In genomic region chr6:129748212-129748900, GRCh38 we compare ENCODE assay signal across 8 cellular contexts. TPM values are rescaled to one million over a fixed set of nuclear protein-coding genes. Genes with fewer than 3 reads are reported as not detected.
DNase-seq lines count a peak whose midpoint lies in the region; ATAC-seq and TF ChIP-seq lines count a peak whose summit lies in the region.

No MANE protein-coding gene starts in this region.

- peak; percentile 88 for ATAC-seq in GM19351 (IDR thresholded peaks at IDR 0.05; ENCODE audit: unreplicated experiment)
- peak; percentile 91 for ATAC-seq in HG03378 (IDR thresholded peaks at IDR 0.05; ENCODE audit: unreplicated experiment)
- peak; percentile 84 for ATAC-seq in T-helper 17 cell

- no peaks in the 10 kb centered on the region for H3K27me3 Mint-ChIP-seq in T-helper 17 cell
- no peaks in the 10 kb centered on the region for H3K27me3 Mint-ChIP-seq in MCF 10A (ENCODE audit: insufficient read depth, unreplicated experiment)

- H3K4me3 ChIP-seq in transverse colon: no peak overlapping the region

- H3K4me1 ChIP-seq in transverse colon: peaks cover 0 to 33% (median 1%) of the 10 kb centered on the region in 4 donors

- H3K4me3 Mint-ChIP-seq in T-helper 17 cell (peak overlapping the region; percentile 84), MCF 10A (ENCODE audit: unreplicated experiment) (peak overlapping the region; percentile 47)

- no peaks in the 10 kb centered on the region for H3K27me3 ChIP-seq in transverse colon

- no peak for TF ChIP-seq POLR2A in transverse colon (IDR thresholded peaks at IDR 0.05)

- H3K36me3 Mint-ChIP-seq in T-helper 17 cell (ENCODE audit: low read depth): no peaks in the 10 kb centered on the region
- no peaks in the 10 kb centered on the region for H3K36me3 Mint-ChIP-seq in MCF 10A (ENCODE audit: insufficient read depth, unreplicated experiment)

- H3K27ac Mint-ChIP-seq in T-helper 17 cell (peak overlapping the region; percentile 91), MCF 10A (ENCODE audit: low read depth, unreplicated experiment) (peak overlapping the region; percentile 87)

- H3K27ac ChIP-seq in transverse colon: peak overlapping the region; percentile 50 to 68 (median 58)

- in situ Hi-C loops in transverse colon (cut with MboI; ENCODE audit: low pct_ligation_motif_present in 1 of 4, low pct_unique_long_range_greater_than_20kb in 1 of 4, low sequenced_read_pairs in 3 of 4): loop anchor here in 3 of 4 donors (25.0 kb wide), 2 partner anchors 136 to 261 kb away; no protein-coding TSS in a partner anchor

- peak; percentile 28 for TF ChIP-seq CTCF in MCF 10A (IDR thresholded peaks at IDR 0.05; ENCODE audit: unreplicated experiment)
- TF ChIP-seq CTCF in transverse colon (IDR thresholded peaks at IDR 0.05): no peak

- H3K36me3 ChIP-seq in transverse colon: no peaks in the 10 kb centered on the region

- CTCF ChIA-PET in MCF 10A (lab: Yijun Ruan, JAX): interaction anchor here (0.7 to 3.2 kb wide), 8 partner anchors 15 to 249 kb away, joined by 3 to 18 read pairs (median 4); no protein-coding TSS in a partner anchor

- H3K4me1 Mint-ChIP-seq in T-helper 17 cell: peaks cover 40% of the 10 kb centered on the region
- peaks cover 36% of the 10 kb centered on the region for H3K4me1 Mint-ChIP-seq in MCF 10A (ENCODE audit: insufficient read depth, unreplicated experiment)

- no peaks in the 10 kb centered on the region for H3K9me3 Mint-ChIP-seq in MCF 10A (ENCODE audit: unreplicated experiment)

- peak; percentile 64 for DNase-seq in CD1c-positive myeloid dendritic cell (ENCODE audit: extremely low spot score)
- peak in 2 of 3 donors; percentile 9 to 11 for DNase-seq in T-helper 17 cell
- peak; percentile 93 for DNase-seq in MCF 10A (ENCODE audit: unreplicated experiment)
- DNase-seq in myocyte (ENCODE audit: low read depth): peak; percentile 40
- peak; percentile 50 for DNase-seq in transverse colon
- DNase-seq in foreskin melanocyte: no peak

- no peak for TF ChIP-seq EP300 in transverse colon (IDR thresholded peaks at IDR 0.05; ENCODE audit: low read depth)

- POLR2A ChIA-PET in MCF 10A (lab: Yijun Ruan, JAX): interaction anchor here (0.6 to 3.7 kb wide), 15 partner anchors 16 to 273 kb away, joined by 3 to 34 read pairs (median 4); partner anchors contain the start of gene ARHGAP18

- H3K9me3 ChIP-seq in T-helper 17 cell (ENCODE audit: control insufficient read depth, low read length, poor library complexity, severe bottlenecking) (no peaks in the 10 kb centered on the region), transverse colon (no peaks in the 10 kb centered on the region)

- intact Hi-C loops in MCF 10A (cut with micrococcal nuclease) (loop anchor here (2.0 to 5.0 kb wide), 3 partner anchors 66 to 274 kb away; no protein-coding TSS in a partner anchor), transverse colon (cut with DNase I; ENCODE audit: low total_unique reads) (loop anchor here (5.0 kb wide), 1 partner anchor 141 kb away; no protein-coding TSS in a partner anchor)

- 56 to 64% methylated on average over 4 of the region's 4 CpGs for WGBS in transverse colon (ENCODE audit: low coverage in 1 of 2), 2 donors

- TSS peak; percentile 97 for BruUV-seq in MCF 10A (replicated peaks; lab: Mats Ljungman, UMichigan)

RNA-seq across cellular contexts. Expression of gene ARHGAP18, which starts 38.4 kb away (rescaled TPM):
- total RNA-seq in T-helper 17 cell (10 to 100 TPM in 1 of 2 donors, 1 to 10 TPM in 1; 3.7 to 26.7 TPM), MCF 10A (2022) (14.6 and 22.9 TPM in 2 replicates), myocyte (17.1 and 18.4 TPM in 2 replicates), transverse colon (10 to 100 TPM in 2 of 4 donors, 1 to 10 TPM in 2; 5.2 to 21.8 (median 13.0) TPM)
- polyA plus RNA-seq in myocyte (2012): 7.4 TPM
